In genomic region chr1:113783254-113784103, GRCh38 we compare ENCODE assay signal across 1 cellular context.
TF ChIP-seq lines count a peak whose summit lies in the region.

No MANE protein-coding gene starts in this region.

TF ChIP-seq in GM23338, 12 proteins besides CTCF, POLR2A, EP300 and RAD21 (continued from another document):
- TF ChIP-seq ZNF462 (CRISPR knock-in tag; IDR thresholded peaks at IDR 0.05) (no peak), REST (IDR thresholded peaks at IDR 0.05; ENCODE audit: unreplicated experiment) (no peak), EZH2phosphoT487 (IDR thresholded peaks at IDR 0.05; ENCODE audit: unreplicated experiment) (no peak), POLR2AphosphoS5 (IDR thresholded peaks at IDR 0.05; ENCODE audit: low read depth) (no peak), ZNF331 (CRISPR knock-in tag; IDR thresholded peaks at IDR 0.05; ENCODE audit: low read depth) (no peak)
